ENCODE assay signal across 8 cellular contexts in genomic region chr17:81386141-81386645, GRCh38. TPM values are rescaled to one million over a fixed set of nuclear protein-coding genes. Genes with fewer than 3 reads are reported as not detected.
DNase-seq lines count a peak whose midpoint lies in the region; ATAC-seq and TF ChIP-seq lines count a peak whose summit lies in the region.
"Had no signal": no experiment of that assay in that cellular context is flagged by ENCODE, and none has a peak within 500 bp of the region (broad histone marks: within the 10 kb centered on the region; RNA-seq: fewer than 3 reads in every experiment).

No MANE protein-coding gene starts in this region.

- H3K9me3 Mint-ChIP-seq in IgD-negative memory B cell = no peaks in the 10 kb centered on the region

- H3K36me3 ChIP-seq in ascending aorta (no peaks in the 10 kb centered on the region), left lung (no peaks in the 10 kb centered on the region), subcutaneous abdominal adipose tissue (ENCODE audit: control insufficient read depth in 5 of 5, insufficient read depth in 5 of 5, low read length in 5 of 5) (no peaks in the 10 kb centered on the region)

- no peak for ATAC-seq in left lung

- H3K27ac ChIP-seq in ascending aorta (peak overlapping the region; percentile 89 to 93), left lung (peak overlapping the region; percentile 89 to 92), subcutaneous abdominal adipose tissue (ENCODE audit: low read depth, low read length) (peak overlapping the region; percentile 86)

- H3K36me3 Mint-ChIP-seq in IgD-negative memory B cell = no peaks in the 10 kb centered on the region

- H3K4me3 Mint-ChIP-seq in IgD-negative memory B cell = peak overlapping the region in 3 of 4 donors; percentile 45 to 77 (median 52)

- no peak for TF ChIP-seq CTCF in ascending aorta (IDR thresholded peaks at IDR 0.05)
- TF ChIP-seq CTCF in left lung (IDR thresholded peaks at IDR 0.05) = no peak

- H3K9me3 ChIP-seq in ascending aorta (no peaks in the 10 kb centered on the region), left lung (no peaks in the 10 kb centered on the region), subcutaneous abdominal adipose tissue (ENCODE audit: control insufficient read depth in 5 of 5, low read length in 5 of 5) (no peaks in the 10 kb centered on the region)

- H3K27me3 Mint-ChIP-seq in IgD-negative memory B cell = peaks cover 50% of the 10 kb centered on the region

- H3K27me3 ChIP-seq in ascending aorta = no peaks in the 10 kb centered on the region
- H3K27me3 ChIP-seq in left lung = peaks cover 0 to 56% of the 10 kb centered on the region in 2 donors
- H3K27me3 ChIP-seq in subcutaneous abdominal adipose tissue (ENCODE audit: control insufficient read depth in 5 of 5, insufficient read depth in 4 of 5, low read length in 5 of 5) = peaks cover 0 to 4% (median 0%) of the 10 kb centered on the region in 5 donors

- H3K4me1 Mint-ChIP-seq in IgD-negative memory B cell = no peaks in the 10 kb centered on the region

- H3K4me1 ChIP-seq in ascending aorta (peaks cover 3 to 23% of the 10 kb centered on the region in 2 donors), left lung (peaks cover 21 to 43% of the 10 kb centered on the region in 2 donors), subcutaneous abdominal adipose tissue (ENCODE audit: control insufficient read depth in 5 of 5, insufficient read depth in 5 of 5, low read length in 5 of 5) (peaks cover 7 to 46% (median 35%) of the 10 kb centered on the region in 5 donors)

- DNase-seq in ascending aorta (ENCODE audit: low spot score in 2 of 2) (no peak), left lung (no peak), NOMO-1 (lab: John Stamatoyannopoulos, UW; ENCODE audit: unreplicated experiment in 2 of 2) (no peak), islet precursor cell (no peak)
- no peak for DNase-seq in effector CD4-positive, alpha-beta T cell
- DNase-seq: activated CD8-positive, alpha-beta memory T cell treated with anti-CD3 and anti-CD28 coated beads, Interleukin-2, amount 50 U/mL, for 48 hours had no signal

- intact Hi-C loops in ascending aorta (cut with DNase I) = loop anchor here (2.0 kb wide), 1 partner anchor 39 kb away; no protein-coding TSS in a partner anchor
- intact Hi-C loops in left lung (cut with DNase I) = no loop called here

- peak overlapping the region in 3 of 5 donors; percentile 39 to 53 (median 52) for H3K9ac ChIP-seq in subcutaneous abdominal adipose tissue (ENCODE audit: low read length in 5 of 5)

- no peak overlapping the region for H3K27ac Mint-ChIP-seq in IgD-negative memory B cell

- H3K4me3 ChIP-seq in ascending aorta (peak overlapping the region; percentile 79 to 89), left lung (peak overlapping the region; percentile 56 to 65), subcutaneous abdominal adipose tissue (ENCODE audit: low read depth in 1 of 5, low read length in 5 of 5) (peak overlapping the region in 4 of 5 donors; percentile 73 to 86 (median 80))

RNA-seq across cellular contexts. Expression of gene BAHCC1, which starts 9.1 kb away (rescaled TPM):
- polyA plus RNA-seq in IgD-negative memory B cell = not detected
- total RNA-seq in ascending aorta = 29.1 TPM
- 10 to 100 TPM; 13.6 to 19.8 TPM for total RNA-seq in left lung
